Comparison of ENCODE assay signal across 19 cellular contexts in genomic region chr13:113729329-113730019, GRCh38. TPM values are rescaled to one million over a fixed set of nuclear protein-coding genes. Genes with fewer than 3 reads are reported as not detected.
A peak's percentile ranks its signal among the peaks of the same experiment; 100 is the strongest.
DNase-seq lines count a peak whose midpoint lies in the region; ATAC-seq, FAIRE-seq and TF ChIP-seq lines count a peak whose summit lies in the region.
"Had no signal": no experiment of that assay in that cellular context is flagged by ENCODE, and none has a peak within 500 bp of the region (broad histone marks: within the 10 kb centered on the region; RNA-seq: fewer than 3 reads in every experiment).

No MANE protein-coding gene starts in this region.

- H3K4me3 Mint-ChIP-seq in chondrocyte (ENCODE audit: unreplicated experiment): no peak overlapping the region
- H3K4me3 Mint-ChIP-seq: activated CD8-positive, alpha-beta T cell treated with anti-CD3 and anti-CD28 coated beads, Interleukin-2, amount 10 ng/mL, durations not matched to agents 7 days and 5 days had no signal

- DNase-seq in Right ventricle myocardium superior (peak; percentile 58), right atrium auricular region (ENCODE audit: low spot score) (no peak), chondrocyte (ENCODE audit: low spot score) (peak; percentile 79), left colon (no peak), lower leg skin (ENCODE audit: low spot score in 2 of 2) (no peak), HTR-8/SVneo (ENCODE audit: insufficient read length, low spot score) (no peak), vagina (ENCODE audit: extremely low spot score in 2 of 2) (no peak), colonic mucosa (no peak)
- DNase-seq: activated CD8-positive, alpha-beta T cell treated with anti-CD3 and anti-CD28 coated beads, Interleukin-2, amount 10 ng/mL, durations not matched to agents 7 days and 5 days; DMS79; hippocampal formation; naive thymus-derived CD8-positive, alpha-beta T cell; NCI-H1092; NCI-H2227 treated with DMSO at 0.1 percent for 48 hours; stimulated activated CD4-positive, alpha-beta T cell treated with anti-CD3 and anti-CD28 coated beads, Interleukin-1b, Interleukin-23, amount 100 ng/mL, for 48 hours had no signal

- H3K27me3 Mint-ChIP-seq in chondrocyte (ENCODE audit: low read depth): peaks cover 2% of the 10 kb centered on the region

- FAIRE-seq in HTR-8/SVneo (lab: Jason Lieb, UNC): no peak

- peaks cover 0 to 22% of the 10 kb centered on the region in 2 donors for H3K4me1 ChIP-seq in right atrium auricular region
- H3K4me1 ChIP-seq in vagina: peaks cover 15% of the 10 kb centered on the region
- no peaks in the 10 kb centered on the region for H3K4me1 ChIP-seq in colonic mucosa

- ATAC-seq in Right ventricle myocardium superior (ENCODE audit: poor library complexity): peak; percentile 32
- ATAC-seq in left colon: peak; percentile 7
- ATAC-seq: activated CD8-positive, alpha-beta T cell treated with anti-CD3 and anti-CD28 coated beads, Interleukin-2, amount 10 ng/mL, durations not matched to agents 7 days and 5 days; left lung; naive thymus-derived CD8-positive, alpha-beta T cell had no signal

- H3K9me3 ChIP-seq in right atrium auricular region: no peaks in the 10 kb centered on the region
- no peaks in the 10 kb centered on the region for H3K9me3 ChIP-seq in vagina
- H3K9me3 ChIP-seq in colonic mucosa: no peaks in the 10 kb centered on the region
- H3K9me3 ChIP-seq: ascending aorta, suprapubic skin had no signal

- TF ChIP-seq POLR2A in lower leg skin (IDR thresholded peaks at IDR 0.05): no peak
- TF ChIP-seq POLR2A in vagina (IDR thresholded peaks at IDR 0.05): no peak

- no peaks in the 10 kb centered on the region for H3K9me3 Mint-ChIP-seq in chondrocyte (ENCODE audit: low read depth)

- H3K9ac ChIP-seq in colonic mucosa (ENCODE audit: low read depth in 2 of 2, low read length in 2 of 2): no peak overlapping the region

- H3K36me3 ChIP-seq in right atrium auricular region (no peaks in the 10 kb centered on the region), vagina (no peaks in the 10 kb centered on the region), colonic mucosa (no peaks in the 10 kb centered on the region)
- H3K36me3 ChIP-seq: ascending aorta, left lung, suprapubic skin had no signal

- intact Hi-C loops in Right ventricle myocardium superior (cut with DNase I) (no loop called here), left colon (cut with DNase I, micrococcal nuclease) (no loop called here), lower leg skin (cut with DNase I; ENCODE audit: low total_unique reads) (no loop called here), vagina (cut with DNase I) (no loop called here), colonic mucosa (cut with DNase I) (no loop called here)

- H3K27ac Mint-ChIP-seq in chondrocyte (ENCODE audit: unreplicated experiment): no peak overlapping the region
- H3K27ac Mint-ChIP-seq: activated CD8-positive, alpha-beta T cell treated with anti-CD3 and anti-CD28 coated beads, Interleukin-2, amount 10 ng/mL, durations not matched to agents 7 days and 5 days had no signal

- H3K27me3 ChIP-seq in right atrium auricular region: no peaks in the 10 kb centered on the region
- H3K27me3 ChIP-seq in vagina: no peaks in the 10 kb centered on the region
- no peaks in the 10 kb centered on the region for H3K27me3 ChIP-seq in colonic mucosa

- peaks cover 2% of the 10 kb centered on the region for H3K4me1 Mint-ChIP-seq in chondrocyte (ENCODE audit: low read depth)

- no peaks in the 10 kb centered on the region for H3K36me3 Mint-ChIP-seq in chondrocyte (ENCODE audit: low read depth)
- H3K36me3 Mint-ChIP-seq: naive thymus-derived CD8-positive, alpha-beta T cell had no signal

- H3K4me3 ChIP-seq in right atrium auricular region: no peak overlapping the region
- no peak overlapping the region for H3K4me3 ChIP-seq in lower leg skin (ENCODE audit: low read depth, poor library complexity, severe bottlenecking)
- H3K4me3 ChIP-seq in vagina: no peak overlapping the region
- no peak overlapping the region for H3K4me3 ChIP-seq in colonic mucosa
- H3K4me3 ChIP-seq: ascending aorta, left lung, suprapubic skin had no signal

- WGBS in lower leg skin, 2 donors: 14 to 35% methylated on average over 27 of the region's 27 CpGs

- TF ChIP-seq CTCF in right atrium auricular region (IDR thresholded peaks at IDR 0.05) (no peak), chondrocyte (IDR thresholded peaks at IDR 0.05) (no peak), lower leg skin (IDR thresholded peaks at IDR 0.05) (no peak), vagina (IDR thresholded peaks at IDR 0.05) (no peak), colonic mucosa (IDR thresholded peaks at IDR 0.05) (no peak)

- peak overlapping the region in 1 of 2 donors; percentile 28 for H3K27ac ChIP-seq in right atrium auricular region
- H3K27ac ChIP-seq in vagina: no peak overlapping the region
- H3K27ac ChIP-seq in colonic mucosa: no peak overlapping the region
- H3K27ac ChIP-seq: ascending aorta, left lung, suprapubic skin, VCaP had no signal

RNA-seq across cellular contexts. Expression of gene TMEM255B, which starts 29.6 kb away (rescaled TPM):
- total RNA-seq in Right ventricle myocardium superior: 6.9 TPM
- 1 to 10 TPM; 5.2 to 6.0 TPM for total RNA-seq in right atrium auricular region
- 2.6 to 7.1 TPM (median 5.2 TPM) in 3 replicates for total RNA-seq in chondrocyte
- 1 to 10 TPM; 1.9 to 2.4 TPM for total RNA-seq in left colon
- total RNA-seq in lower leg skin: 1 to 10 TPM; 2.0 to 4.8 (median 3.4) TPM
- 6.4 TPM for total RNA-seq in vagina
- 1 to 10 TPM; 3.0 to 4.2 TPM for total RNA-seq in colonic mucosa

Comparison
In these comparisons a context has a peak if more than half of its experiments do, and no peak if none do; other contexts are left out.
1. DNase-seq: peak in Right ventricle myocardium superior (single experiment) and chondrocyte (single experiment); none in right atrium auricular region (single experiment), left colon (0 of 2), lower leg skin (0 of 2), HTR-8/SVneo (single experiment), vagina (0 of 2) and colonic mucosa (single experiment).